8 cellular contexts compared by ENCODE assay signal in the genomic region with DNA sequence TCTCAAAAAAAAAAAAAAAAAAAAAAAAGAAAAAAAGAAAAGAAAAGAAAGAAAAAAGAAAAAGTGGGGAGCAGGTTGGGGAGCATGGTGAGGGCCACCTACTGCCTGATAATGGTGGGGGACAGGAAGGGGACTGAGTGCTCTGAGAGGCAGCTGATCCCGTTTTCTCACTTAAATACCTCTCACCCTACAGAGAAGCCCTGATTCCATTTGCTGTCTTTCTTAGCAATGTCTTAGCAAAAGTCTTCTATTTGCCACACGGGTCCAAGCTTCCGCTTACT. TPM values are rescaled to one million over a fixed set of nuclear protein-coding genes. Genes with fewer than 3 reads are reported as not detected.
DNase-seq lines count a peak whose midpoint lies in the region; ATAC-seq and TF ChIP-seq lines count a peak whose summit lies in the region.

No MANE protein-coding gene starts in this region.

- H3K36me3 ChIP-seq in GM06990 (ENCODE audit: control insufficient read depth, insufficient read depth, low read length) (no peaks in the 10 kb centered on the region), SU-DHL-6 (ENCODE audit: low read length) (no peaks in the 10 kb centered on the region), psoas muscle (ENCODE audit: insufficient read depth in 1 of 2, low read depth in 1 of 2) (no peaks in the 10 kb centered on the region)

- H3F3A ChIP-seq in SU-DHL-6 (ENCODE audit: insufficient read depth) = no peaks in the 10 kb centered on the region; the same call in 1 of the 2 replicates

- H3K9ac ChIP-seq in SU-DHL-6 (ENCODE audit: low read length) = peak overlapping the region; percentile 96

- no peaks in the 10 kb centered on the region for H4K20me1 ChIP-seq in SU-DHL-6 (ENCODE audit: low read depth, low read length)

- H3K4me1 ChIP-seq in psoas muscle = peaks cover 61% of the 10 kb centered on the region

- H3K79me2 ChIP-seq in SU-DHL-6 (ENCODE audit: insufficient read depth, low read length) = no peaks in the 10 kb centered on the region

- TF ChIP-seq CTCF in GM06990 (IDR thresholded peaks at IDR 0.05; ENCODE audit: insufficient read depth, low read length, poor library complexity, severe bottlenecking) (no peak), SU-DHL-6 (IDR thresholded peaks at IDR 0.05; ENCODE audit: insufficient read depth, low read length, poor library complexity, severe bottlenecking) (no peak), fibroblast of pulmonary artery (IDR thresholded peaks at IDR 0.05; ENCODE audit: low read length, missing control alignments) (no peak), psoas muscle (IDR thresholded peaks at IDR 0.05) (no peak), lower leg skin (IDR thresholded peaks at IDR 0.05) (no peak)

- H2AFZ ChIP-seq in SU-DHL-6 (ENCODE audit: low read depth, low read length, severe bottlenecking) = peak overlapping the region; percentile 87

- no peak overlapping the region for H3K27ac ChIP-seq in SU-DHL-6 (ENCODE audit: low read depth, low read length)
- H3K27ac ChIP-seq in psoas muscle = peak overlapping the region; percentile 90

- TF ChIP-seq POLR2A in lower leg skin (IDR thresholded peaks at IDR 0.05) = no peak

- H3K9me3 ChIP-seq in SU-DHL-6 (ENCODE audit: insufficient read depth, low read length) = no peaks in the 10 kb centered on the region
- no peaks in the 10 kb centered on the region for H3K9me3 ChIP-seq in psoas muscle

- intact Hi-C loops in psoas muscle (cut with DNase I) = loop anchor here in 1 of 2 donors (5.0 kb wide), 1 partner anchor 107 kb away; a partner anchor contains a TSS
- intact Hi-C loops in lower leg skin (cut with DNase I; ENCODE audit: low total_unique reads) = no loop called here

- H3K9me2 ChIP-seq in SU-DHL-6 (replicated peaks; ENCODE audit: insufficient read depth, low read length) = no peaks in the 10 kb centered on the region

- H3K4me2 ChIP-seq in SU-DHL-6 (ENCODE audit: low read depth, low read length, poor library complexity, severe bottlenecking) = peak overlapping the region; percentile 61

- no peak for ATAC-seq in psoas muscle
- ATAC-seq in HG03520 (IDR thresholded peaks at IDR 0.05; ENCODE audit: unreplicated experiment) = no peak
- no peak for ATAC-seq in GM18861 (IDR thresholded peaks at IDR 0.05; ENCODE audit: unreplicated experiment)
- ATAC-seq in GM19035 (IDR thresholded peaks at IDR 0.05; ENCODE audit: unreplicated experiment) = no peak

- WGBS in psoas muscle, 3 donors = 48 to 65% (median 58%) methylated on average over 3 of the region's 3 CpGs
- WGBS in lower leg skin, 2 donors = 30 to 33% methylated on average over 3 of the region's 3 CpGs

- H3K4me3 ChIP-seq in GM06990 (replicated peaks; ENCODE audit: low read depth, low read length) (peak overlapping the region; percentile 69), SU-DHL-6 (ENCODE audit: insufficient read depth, low read length, poor library complexity, severe bottlenecking) (peak overlapping the region; percentile 50), fibroblast of pulmonary artery (replicated peaks; ENCODE audit: low read depth, low read length) (peak overlapping the region; percentile 47), psoas muscle (peak overlapping the region; percentile 57), lower leg skin (ENCODE audit: low read depth, poor library complexity, severe bottlenecking) (no peak overlapping the region)

- no peak for DNase-seq in GM06990 (ENCODE audit: extremely low read depth, insufficient read length)
- DNase-seq in fibroblast of pulmonary artery (ENCODE audit: low read depth) = no peak
- no peak for DNase-seq in psoas muscle
- DNase-seq in lower leg skin (ENCODE audit: low spot score in 2 of 2) = no peak

- no peaks in the 10 kb centered on the region for H3K27me3 ChIP-seq in GM06990 (replicated peaks; ENCODE audit: control insufficient read depth, insufficient read depth, low read length)
- no peaks in the 10 kb centered on the region for H3K27me3 ChIP-seq in SU-DHL-6 (ENCODE audit: low read length)
- no peaks in the 10 kb centered on the region for H3K27me3 ChIP-seq in psoas muscle (ENCODE audit: insufficient read depth in 3 of 3, low read length in 2 of 3)

RNA-seq across cellular contexts. Expression of a gene that starts 0.7 kb away (rescaled TPM):
- 10 to 100 TPM; 21.0 to 56.8 (median 37.0) TPM for total RNA-seq in psoas muscle
- polyA plus RNA-seq in psoas muscle = 10 to 100 TPM in 2 of 3 donors, 1 to 10 TPM in 1; 5.8 to 23.4 (median 14.9) TPM
- total RNA-seq in lower leg skin = 10 to 100 TPM; 65.5 to 98.7 (median 87.8) TPM

RNA-seq across cellular contexts. Expression of a gene that starts 58.8 kb away (rescaled TPM):
- total RNA-seq in psoas muscle (10 to 100 TPM; 12.0 to 60.7 (median 42.1) TPM), lower leg skin (10 to 100 TPM; 25.3 to 75.5 (median 45.3) TPM)
- polyA plus RNA-seq in psoas muscle = 10 to 100 TPM; 22.9 to 46.2 (median 28.6) TPM
